ENCODE assay signal across 9 cellular contexts in the genomic region with DNA sequence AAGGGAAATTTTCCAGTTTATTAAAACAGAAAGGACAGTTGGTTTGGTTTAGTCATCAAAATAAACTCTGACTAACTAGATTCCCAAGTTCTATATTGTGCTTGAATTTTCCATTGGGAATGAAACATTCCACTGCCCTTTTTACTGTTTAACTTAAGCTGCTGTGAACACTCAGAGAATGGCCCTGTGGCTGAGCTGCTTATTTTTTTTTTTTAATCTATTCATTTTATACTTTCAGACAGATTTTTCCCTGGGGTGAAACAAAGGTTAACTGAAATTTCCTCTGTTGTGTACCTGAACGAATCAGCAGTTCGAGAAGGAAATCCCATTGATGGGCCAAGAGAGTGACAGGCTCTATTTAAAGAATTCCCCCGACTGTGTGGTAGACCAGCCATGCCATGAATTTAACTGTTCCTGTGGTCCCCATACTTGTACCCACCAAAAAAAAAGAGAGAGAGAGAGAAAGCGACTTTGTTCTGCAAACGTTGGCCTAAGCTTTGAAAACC.
DNase-seq lines count a peak whose midpoint lies in the region; ATAC-seq, FAIRE-seq and TF ChIP-seq lines count a peak whose summit lies in the region.
"Had no signal": no experiment of that assay in that cellular context is flagged by ENCODE, and none has a peak within 500 bp of the region (broad histone marks: within the 10 kb centered on the region; RNA-seq: fewer than 3 reads in every experiment).

No MANE protein-coding gene starts in this region.

- FAIRE-seq in RCC 7860 (lab: Jason Lieb, UNC), result peak; percentile 96

- no peak for TF ChIP-seq CTCF in glutamatergic neuron (IDR thresholded peaks at IDR 0.05; ENCODE audit: partially characterized antibody, unreplicated experiment)

- H3K4me1 Mint-ChIP-seq in glutamatergic neuron (ENCODE audit: low read depth, unreplicated experiment), result peaks cover 15% of the 10 kb centered on the region

- no peaks in the 10 kb centered on the region for H3K27me3 Mint-ChIP-seq in glutamatergic neuron (ENCODE audit: unreplicated experiment)

- peak overlapping the region; percentile 81 for H3K27ac Mint-ChIP-seq in glutamatergic neuron (ENCODE audit: unreplicated experiment)

- ATAC-seq in GM19463 (IDR thresholded peaks at IDR 0.05; ENCODE audit: unreplicated experiment), result peak; percentile 78
- no peak for ATAC-seq in GM21390 (IDR thresholded peaks at IDR 0.05; ENCODE audit: unreplicated experiment)

- H3K36me3 Mint-ChIP-seq in glutamatergic neuron (ENCODE audit: unreplicated experiment), result no peaks in the 10 kb centered on the region

- H3K9me3 Mint-ChIP-seq in glutamatergic neuron (ENCODE audit: unreplicated experiment), result peaks cover 2% of the 10 kb centered on the region

- DNase-seq in AG08396 (ENCODE audit: low spot score), result peak; percentile 31
- DNase-seq in RCC 7860 (ENCODE audit: low spot score), result peak; percentile 81
- DNase-seq in glutamatergic neuron, result no peak
- DNase-seq in NCI-H748 (lab: John Stamatoyannopoulos, UW; ENCODE audit: unreplicated experiment), result no peak
- DNase-seq in NCI-H1694 treated with DMSO at 0.1 percent for 48 hours (lab: John Stamatoyannopoulos, UW), result no peak
- DNase-seq in COLO668 (lab: John Stamatoyannopoulos, UW; ENCODE audit: unreplicated experiment), result no peak
- DNase-seq: KG1 had no signal

- H3K4me3 Mint-ChIP-seq in glutamatergic neuron (ENCODE audit: unreplicated experiment), result peak overlapping the region; percentile 63

Comparison
In these comparisons a context has a peak if more than half of its experiments do, and no peak if none do; other contexts are left out.
1. DNase-seq: peak in AG08396 (single experiment) and RCC 7860 (single experiment); none in glutamatergic neuron (single experiment), NCI-H748 (single experiment), NCI-H1694 treated with DMSO at 0.1 percent for 48 hours (single experiment) and COLO668 (single experiment).